24 cellular contexts compared by ENCODE assay signal in genomic region chr1:224751547-224752311, GRCh38.
"Had no signal": no experiment of that assay in that cellular context is flagged by ENCODE, and none has a peak within 500 bp of the region (broad histone marks: within the 10 kb centered on the region; RNA-seq: fewer than 3 reads in every experiment).

No MANE protein-coding gene starts in this region.

- H3K4me3 ChIP-seq: left lung, lung, ovary, prostate gland, right atrium auricular region, spleen, testis, uterus had no signal

- H3K36me3 ChIP-seq: brain microvascular endothelial cell, left lung, ovary, prostate gland, right atrium auricular region, spleen, uterus had no signal

- H3K9me3 ChIP-seq: left lung, ovary, prostate gland, right atrium auricular region, spleen, testis, uterus had no signal

- H3K27ac ChIP-seq: brain microvascular endothelial cell, left lung, ovary, prostate gland, right atrium auricular region, spleen, testis, uterus, VCaP had no signal

- DNase-seq: activated CD4-positive, alpha-beta T cell treated with anti-CD3 and anti-CD28 coated beads, Interleukin-2, amount 10 ng/mL, durations not matched to agents 7 days and 5 days; activated CD4-positive, CD25-positive, alpha-beta regulatory T cell treated with anti-CD3 and anti-CD28 coated beads, Interleukin-2, amount 50 U/mL, for 72 hours; activated gamma-delta T cell treated with Interleukin-2 at 50 U/mL for 16 hours; activated T-cell treated with anti-CD3 and anti-CD28 coated beads, Interleukin-2, amount 50 U/mL, for 1 hour; aorta; brain microvascular endothelial cell; effector CD8-positive, alpha-beta T cell; erythroblast; foreskin melanocyte; immature natural killer cell; kidney glomerular epithelial cell; left lung; naive thymus-derived CD4-positive, alpha-beta T cell; ovary; spleen; stimulated activated CD4-positive, alpha-beta T cell treated with anti-CD3 and anti-CD28 coated beads, Interleukin-4, amount 100 ng/mL, for 1 hour; stimulated activated naive CD4-positive, alpha-beta T cell; testis; trophoblast cell; uterus had no signal

- ATAC-seq: left lung; naive thymus-derived CD4-positive, alpha-beta T cell had no signal

- H3K4me1 ChIP-seq: left lung, prostate gland, right atrium auricular region, testis, uterus had no signal

- H3K27me3 ChIP-seq: brain microvascular endothelial cell, left lung, ovary, right atrium auricular region, spleen, testis, uterus had no signal
